ENCODE assay signal across 8 cellular contexts in the genomic region with DNA sequence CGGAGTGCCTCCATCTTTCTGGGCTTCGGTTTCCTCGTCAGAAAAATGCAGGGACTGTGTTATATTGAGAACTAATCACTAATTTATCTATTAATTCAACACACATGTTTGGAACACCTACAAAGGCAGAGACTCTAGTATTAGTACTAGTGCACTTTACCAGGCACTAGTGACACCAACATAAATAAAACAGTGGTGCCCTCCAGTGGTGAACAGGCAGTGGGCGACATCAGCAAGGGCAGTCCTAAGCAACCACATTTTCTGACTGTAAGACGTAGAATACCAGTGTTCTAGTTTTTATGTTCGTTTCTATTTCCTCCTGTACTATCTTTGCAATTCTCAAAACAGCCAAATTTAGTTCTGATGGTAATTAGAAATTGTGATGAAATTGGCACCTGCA.
A peak's percentile ranks its signal among the peaks of the same experiment; 100 is the strongest.
DNase-seq lines count a peak whose midpoint lies in the region; ATAC-seq and TF ChIP-seq lines count a peak whose summit lies in the region.

No MANE protein-coding gene starts in this region.

- H3K27ac Mint-ChIP-seq in activated naive CD8-positive, alpha-beta T cell treated with anti-CD3 and anti-CD28 coated beads, Interleukin-2, amount 50 U/mL, for 24 hours: no peak overlapping the region
- no peak overlapping the region for H3K27ac Mint-ChIP-seq in effector memory CD8-positive, alpha-beta T cell

- H3K36me3 Mint-ChIP-seq in activated naive CD8-positive, alpha-beta T cell treated with anti-CD3 and anti-CD28 coated beads, Interleukin-2, amount 50 U/mL, for 24 hours (ENCODE audit: low read depth): no peaks in the 10 kb centered on the region
- H3K36me3 Mint-ChIP-seq in effector memory CD8-positive, alpha-beta T cell (ENCODE audit: insufficient read depth): peaks cover 2% of the 10 kb centered on the region

- 75% methylated on average over 6 of the region's 6 CpGs for WGBS in liver

- no peak overlapping the region for H3K4me3 ChIP-seq in liver (ENCODE audit: low read depth in 1 of 3, low read length in 3 of 3)

- H3K27me3 ChIP-seq in liver (ENCODE audit: control insufficient read depth in 4 of 4, insufficient read depth in 4 of 4, low read length in 3 of 4): no peaks in the 10 kb centered on the region

- H3K9ac ChIP-seq in liver (ENCODE audit: low read depth in 1 of 2, low read length in 2 of 2): no peak overlapping the region

- TF ChIP-seq RAD21 in liver (IDR thresholded peaks at IDR 0.05): peak; percentile 61 to 77

- H3K9me3 Mint-ChIP-seq in activated naive CD8-positive, alpha-beta T cell treated with anti-CD3 and anti-CD28 coated beads, Interleukin-2, amount 50 U/mL, for 24 hours: no peaks in the 10 kb centered on the region
- no peaks in the 10 kb centered on the region for H3K9me3 Mint-ChIP-seq in effector memory CD8-positive, alpha-beta T cell

- H3K36me3 ChIP-seq in liver (ENCODE audit: control insufficient read depth in 4 of 4, insufficient read depth in 3 of 4, low read depth in 1 of 4, low read length in 3 of 4): peaks cover 1 to 6% (median 4%) of the 10 kb centered on the region in 4 donors

- peaks cover 4 to 41% (median 30%) of the 10 kb centered on the region in 4 donors for H3K4me1 ChIP-seq in liver (ENCODE audit: control insufficient read depth in 4 of 4, insufficient read depth in 4 of 4, low read length in 3 of 4)

- peak; percentile 60 to 66 for DNase-seq in AML-193 (lab: John Stamatoyannopoulos, UW)
- DNase-seq in NCI-H460 (ENCODE audit: extremely low read depth, low read depth): peak; percentile 28
- peak; percentile 13 for DNase-seq in activated naive CD8-positive, alpha-beta T cell treated with anti-CD3 and anti-CD28 coated beads, Interleukin-2, amount 50 U/mL, for 24 hours
- DNase-seq in NCI-H2196 (lab: John Stamatoyannopoulos, UW; ENCODE audit: unreplicated experiment): no peak
- no peak for DNase-seq in effector memory CD8-positive, alpha-beta T cell

- H3K4me1 Mint-ChIP-seq in activated naive CD8-positive, alpha-beta T cell treated with anti-CD3 and anti-CD28 coated beads, Interleukin-2, amount 50 U/mL, for 24 hours: no peaks in the 10 kb centered on the region
- H3K4me1 Mint-ChIP-seq in effector memory CD8-positive, alpha-beta T cell (ENCODE audit: low read depth in 2 of 2): peaks cover 0 to 3% of the 10 kb centered on the region in 2 donors

- H3K9me3 ChIP-seq in liver (ENCODE audit: control insufficient read depth in 4 of 4, low read length in 3 of 4): no peaks in the 10 kb centered on the region

- peak; percentile 87 for ATAC-seq in HG02642 (IDR thresholded peaks at IDR 0.05; ENCODE audit: poor library complexity, unreplicated experiment)
- peak; percentile 86 for ATAC-seq in activated naive CD8-positive, alpha-beta T cell treated with anti-CD3 and anti-CD28 coated beads, Interleukin-2, amount 50 U/mL, for 24 hours
- ATAC-seq in effector memory CD8-positive, alpha-beta T cell (replicated peaks): no peak

- peaks cover 5% of the 10 kb centered on the region for H3K27me3 Mint-ChIP-seq in activated naive CD8-positive, alpha-beta T cell treated with anti-CD3 and anti-CD28 coated beads, Interleukin-2, amount 50 U/mL, for 24 hours
- peaks cover 26 to 38% of the 10 kb centered on the region in 2 donors for H3K27me3 Mint-ChIP-seq in effector memory CD8-positive, alpha-beta T cell

- no peak overlapping the region for H3K4me3 Mint-ChIP-seq in activated naive CD8-positive, alpha-beta T cell treated with anti-CD3 and anti-CD28 coated beads, Interleukin-2, amount 50 U/mL, for 24 hours
- no peak overlapping the region for H3K4me3 Mint-ChIP-seq in effector memory CD8-positive, alpha-beta T cell

- peak; percentile 58 for TF ChIP-seq CTCF in GM12874 (IDR thresholded peaks at IDR 0.05; ENCODE audit: insufficient read depth, low read depth, low read length)
- peak; percentile 62 for TF ChIP-seq CTCF in liver (IDR thresholded peaks at IDR 0.05; ENCODE audit: low read depth, low read length, missing input control)

- H3K27ac ChIP-seq in liver (ENCODE audit: low read depth in 1 of 2, low read length in 2 of 2): no peak overlapping the region

TF ChIP-seq in liver, 16 proteins besides CTCF, POLR2A, EP300 and RAD21:
- TF ChIP-seq FOXA1 (IDR thresholded peaks at IDR 0.05): no peak

Comparison
In these comparisons a context has a peak if more than half of its experiments do, and no peak if none do; other contexts are left out.
1. DNase-seq: peak in AML-193 (2 of 2), NCI-H460 (single experiment) and activated naive CD8-positive, alpha-beta T cell treated with anti-CD3 and anti-CD28 coated beads, Interleukin-2, amount 50 U/mL, for 24 hours (single experiment); none in NCI-H2196 (single experiment) and effector memory CD8-positive, alpha-beta T cell (0 of 3).